ENCODE assay signal across 1 cellular context in the genomic region with DNA sequence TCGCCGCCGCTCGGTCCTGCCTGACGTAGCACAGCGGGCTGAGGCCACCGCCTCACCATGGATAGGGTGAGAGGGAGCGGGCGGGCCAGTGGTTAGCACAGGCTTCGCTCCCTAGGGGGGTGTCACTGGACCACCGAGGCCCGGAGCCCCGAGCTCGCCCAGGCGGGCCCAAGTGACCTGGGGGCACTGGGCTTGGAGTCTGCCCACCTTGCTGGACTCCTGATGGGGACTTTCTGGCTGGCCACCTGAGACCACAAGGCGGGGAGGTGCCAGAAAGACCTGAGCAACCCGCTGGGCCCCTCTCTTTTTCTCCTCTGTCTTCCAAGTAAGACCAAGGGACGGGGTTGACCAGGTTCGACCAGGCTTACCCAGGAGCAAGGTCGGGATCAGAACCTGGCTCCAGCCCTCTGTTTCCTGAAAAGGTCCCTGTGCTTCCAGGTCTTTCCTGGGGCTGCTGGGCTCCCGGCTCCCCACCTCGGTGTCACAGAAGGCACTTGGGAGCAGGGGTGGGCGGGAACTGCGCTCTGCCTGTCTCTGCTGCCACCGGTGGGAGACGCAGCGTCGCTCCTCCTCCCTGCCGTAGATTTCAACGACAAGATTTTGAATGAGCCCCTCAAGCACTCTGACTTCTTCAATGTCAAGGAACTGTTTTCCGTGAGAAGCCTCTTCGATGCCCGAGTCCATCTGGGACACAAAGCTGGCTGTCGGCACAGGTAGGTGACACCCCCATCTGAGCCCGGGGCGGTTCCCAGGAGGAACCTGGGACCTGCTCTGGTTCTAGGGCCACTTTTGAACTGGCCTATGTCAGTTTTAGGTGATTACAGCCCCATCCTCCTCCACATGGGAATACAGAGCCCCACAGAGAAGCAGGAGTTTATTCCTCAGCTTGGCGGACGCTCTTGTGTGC.
TF ChIP-seq lines count a peak whose summit lies in the region.

No MANE protein-coding gene starts in this region.

TF ChIP-seq in K562, 482 proteins besides CTCF, POLR2A, EP300 and RAD21 (continued from another document):
- TF ChIP-seq, protein P1, sequence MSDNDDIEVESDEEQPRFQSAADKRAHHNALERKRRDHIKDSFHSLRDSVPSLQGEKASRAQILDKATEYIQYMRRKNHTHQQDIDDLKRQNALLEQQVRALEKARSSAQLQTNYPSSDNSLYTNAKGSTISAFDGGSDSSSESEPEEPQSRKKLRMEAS (CRISPR knock-in tag; IDR thresholded peaks at IDR 0.05): no peak
- TF ChIP-seq ZBTB8A (IDR thresholded peaks at IDR 0.05; ENCODE audit: partially characterized antibody) (no peak), KAT7 (CRISPR knock-in tag; IDR thresholded peaks at IDR 0.05; ENCODE audit: borderline replicate concordance) (no peak), ARID1B (IDR thresholded peaks at IDR 0.05) (no peak), ETV5 (CRISPR knock-in tag; IDR thresholded peaks at IDR 0.05; ENCODE audit: low read depth) (no peak), ZNF212 (CRISPR knock-in tag; IDR thresholded peaks at IDR 0.05) (no peak), KDM4B (IDR thresholded peaks at IDR 0.05; ENCODE audit: borderline replicate concordance in 2 of 2, low read depth in 1 of 2) (no peak), MCM3 (IDR thresholded peaks at IDR 0.05) (no peak), ZNF780A (CRISPR knock-in tag; IDR thresholded peaks at IDR 0.05) (no peak), ELF2 (CRISPR knock-in tag; IDR thresholded peaks at IDR 0.05) (no peak), MED1 (CRISPR knock-in tag; IDR thresholded peaks at IDR 0.05; ENCODE audit: borderline replicate concordance) (0 out of 2 replicates have a peak, but pooled peaks have one; percentile 71), FOXA3 (CRISPR knock-in tag; conservative IDR thresholded peaks at IDR 0.05 in 1 of 2, IDR thresholded peaks at IDR 0.05 in 1 of 2) (peak in 1 of 2 experiments; percentile 2; a peak in 1 of 4 replicates), COPS2 (conservative IDR thresholded peaks at IDR 0.05) (no peak), ETV1 (tag; conservative IDR thresholded peaks at IDR 0.05; ENCODE audit: low read depth) (peak; percentile 33; the same call in 1 of the 2 replicates), ATF1 (CRISPR knock-in tag; IDR thresholded peaks at IDR 0.05) (no peak), ATF1 (tag; IDR thresholded peaks at IDR 0.05) (no peak), ZBTB1 (CRISPR knock-in tag; IDR thresholded peaks at IDR 0.05; ENCODE audit: borderline replicate concordance, low read depth) (no peak), ZFP30 (CRISPR knock-in tag; IDR thresholded peaks at IDR 0.05; ENCODE audit: borderline replicate concordance) (no peak), PTTG1 (tag; IDR thresholded peaks at IDR 0.05; ENCODE audit: low read depth) (no peak), ZNF124 (CRISPR knock-in tag; IDR thresholded peaks at IDR 0.05) (0 out of 2 replicates have a peak, but pooled peaks have one; percentile 64), XRCC4 (IDR thresholded peaks at IDR 0.05; ENCODE audit: extremely low read depth, insufficient read depth, insufficient read length) (no peak)
- TF ChIP-seq, protein P2, sequence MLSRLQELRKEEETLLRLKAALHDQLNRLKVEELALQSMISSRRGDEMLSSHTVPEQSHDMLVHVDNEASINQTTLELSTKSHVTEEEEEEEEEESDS (CRISPR knock-in tag; IDR thresholded peaks at IDR 0.05): no peak
- TF ChIP-seq, protein P3, sequence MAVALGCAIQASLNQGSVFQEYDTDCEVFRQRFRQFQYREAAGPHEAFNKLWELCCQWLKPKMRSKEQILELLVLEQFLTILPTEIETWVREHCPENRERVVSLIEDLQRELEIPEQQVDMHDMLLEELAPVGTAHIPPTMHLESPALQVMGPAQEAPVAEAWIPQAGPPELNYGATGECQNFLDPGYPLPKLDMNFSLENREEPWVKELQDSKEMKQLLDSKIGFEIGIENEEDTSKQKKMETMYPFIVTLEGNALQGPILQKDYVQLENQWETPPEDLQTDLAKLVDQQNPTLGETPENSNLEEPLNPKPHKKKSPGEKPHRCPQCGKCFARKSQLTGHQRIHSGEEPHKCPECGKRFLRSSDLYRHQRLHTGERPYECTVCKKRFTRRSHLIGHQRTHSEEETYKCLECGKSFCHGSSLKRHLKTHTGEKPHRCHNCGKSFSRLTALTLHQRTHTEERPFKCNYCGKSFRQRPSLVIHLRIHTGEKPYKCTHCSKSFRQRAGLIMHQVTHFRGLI (CRISPR knock-in tag; IDR thresholded peaks at IDR 0.05): no peak
